Comparison of ENCODE assay signal across 8 cellular contexts in genomic region chr15:51737538-51738305, GRCh38. TPM values are rescaled to one million over a fixed set of nuclear protein-coding genes. Genes with fewer than 3 reads are reported as not detected.
DNase-seq lines count a peak whose midpoint lies in the region; ATAC-seq lines count a peak whose summit lies in the region.

A gene with protein sequence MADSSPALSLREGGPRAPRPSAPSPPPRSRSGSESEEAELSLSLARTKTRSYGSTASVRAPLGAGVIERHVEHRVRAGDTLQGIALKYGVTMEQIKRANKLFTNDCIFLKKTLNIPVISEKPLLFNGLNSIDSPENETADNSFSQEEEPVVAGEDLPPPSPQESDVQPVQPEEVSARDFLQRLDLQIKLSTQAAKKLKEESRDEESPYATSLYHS (minus strand): TSS chr15:51737655. CDS start chr15:51737622, 33 bp downstream.

- H3K27ac ChIP-seq in CD4-positive, alpha-beta memory T cell (ENCODE audit: low read depth, low read length), result peak within 1 kb of the TSS; percentile 65
- no peak within 1 kb of the TSS for H3K27ac ChIP-seq in HUES48 (ENCODE audit: low read depth, low read length)
- peak within 1 kb of the TSS; percentile 49 for H3K27ac ChIP-seq in right cardiac atrium (ENCODE audit: low read length)

- peak within 1 kb of the TSS; percentile 97 to 98 (median 98) for H3K27ac Mint-ChIP-seq in CD4-positive, alpha-beta memory T cell
- H3K27ac Mint-ChIP-seq in T-cell, result peak within 1 kb of the TSS; percentile 97

- under 1% methylated on average over 63 of the region's 63 CpGs for WGBS in right cardiac atrium

- H3K36me3 ChIP-seq in CD4-positive, alpha-beta memory T cell (ENCODE audit: insufficient read depth, low read length), result no peaks in the 10 kb centered on the region
- H3K36me3 ChIP-seq in HUES48 (ENCODE audit: control insufficient read depth, insufficient read depth, low read length), result no peaks in the 10 kb centered on the region

- H3K4me1 ChIP-seq in CD4-positive, alpha-beta memory T cell (ENCODE audit: insufficient read depth, low read length), result peaks cover 63% of the 10 kb centered on the region
- H3K4me1 ChIP-seq in HUES48 (ENCODE audit: control insufficient read depth, insufficient read depth, low read length) (peaks cover 16% of the 10 kb centered on the region), right cardiac atrium (ENCODE audit: control insufficient read depth, insufficient read depth, low read length) (peaks cover 3% of the 10 kb centered on the region)

- H3K4me1 Mint-ChIP-seq in CD4-positive, alpha-beta memory T cell, result peaks cover 42 to 63% (median 51%) of the 10 kb centered on the region in 4 donors
- peaks cover 57 to 63% (median 61%) of the 10 kb centered on the region in 3 donors for H3K4me1 Mint-ChIP-seq in T-cell

- DNase-seq in CD4-positive, alpha-beta memory T cell, result peak; percentile 66 to 75 (median 72)
- DNase-seq in T-cell (peak; percentile 21 to 77 (median 56)), amygdala (lab: John Stamatoyannopoulos, UW) (peak in 46 of 56 donors; percentile 14 to 76 (median 54)), right cardiac atrium (peak; percentile 86 to 95 (median 94)), pulmonary artery endothelial cell (ENCODE audit: low read depth, low spot score) (no peak)

- CTCF ChIA-PET in CD4-positive, alpha-beta memory T cell (lab: Charles Lee; ENCODE audit: partially characterized antibody), result interaction anchor here (1.8 to 4.0 kb wide), 4 partner anchors 17 to 88 kb away, joined by 4 to 38 read pairs (median 20); partner anchors contain the start of gene TMOD2
- CTCF ChIA-PET in T-cell (lab: Charles Lee), result interaction anchor here (0.5 to 2.9 kb wide), 10 partner anchors 12 to 487 kb away, joined by 3 to 20 read pairs (median 4); no protein-coding TSS in a partner anchor

- intact Hi-C loops in CD4-positive, alpha-beta memory T cell (cut with micrococcal nuclease), result loop anchor here (1.0 to 10.0 kb wide), 4 partner anchors 14 to 787 kb away; partner anchors contain the start of genes MYO5A, TMOD2 and TMOD3
- intact Hi-C loops in right cardiac atrium (cut with DNase I), result no loop called here

- H3K4me3 Mint-ChIP-seq in CD4-positive, alpha-beta memory T cell, result peak within 1 kb of the TSS; percentile 90 to 97 (median 92)
- H3K4me3 Mint-ChIP-seq in T-cell, result peak within 1 kb of the TSS; percentile 85 to 91 (median 90)

- POLR2A ChIA-PET in CD4-positive, alpha-beta memory T cell (lab: Charles Lee; ENCODE audit: partially characterized antibody), result interaction anchor here (0.6 to 3.5 kb wide), 21 partner anchors 8 to 790 kb away, joined by 3 to 31 read pairs (median 6); partner anchors contain the start of genes LEO1 and TMOD2
- POLR2A ChIA-PET in T-cell (lab: Charles Lee), result interaction anchor here (0.5 to 0.9 kb wide), 6 partner anchors 13 to 1384 kb away, joined by 3 to 12 read pairs (median 4); no protein-coding TSS in a partner anchor

- no peaks in the 10 kb centered on the region for H3K27me3 Mint-ChIP-seq in CD4-positive, alpha-beta memory T cell
- no peaks in the 10 kb centered on the region for H3K27me3 Mint-ChIP-seq in T-cell

- no peaks in the 10 kb centered on the region for H3K9me3 ChIP-seq in CD4-positive, alpha-beta memory T cell (ENCODE audit: control insufficient read depth in 1 of 2, low read length in 2 of 2)
- H3K9me3 ChIP-seq in HUES48 (ENCODE audit: control insufficient read depth, insufficient read depth, low read length), result no peaks in the 10 kb centered on the region
- H3K9me3 ChIP-seq in right cardiac atrium (ENCODE audit: control insufficient read depth, low read length), result no peaks in the 10 kb centered on the region

- ATAC-seq in GM19452 (IDR thresholded peaks at IDR 0.05; ENCODE audit: unreplicated experiment) (peak; percentile 43), T-cell (replicated peaks in 1 of 4) (peak; percentile 66 to 79 (median 74)), right cardiac atrium (peak; percentile 96 to 97), GM18870 (IDR thresholded peaks at IDR 0.05; ENCODE audit: unreplicated experiment) (no peak)

- peak within 1 kb of the TSS; percentile 60 for H3K9ac ChIP-seq in HUES48 (ENCODE audit: low read depth, low read length)

- H3K4me3 ChIP-seq in CD4-positive, alpha-beta memory T cell (ENCODE audit: low read length in 2 of 2), result peak within 1 kb of the TSS; percentile 57 to 62
- H3K4me3 ChIP-seq in HUES48 (ENCODE audit: low read depth, low read length) (peak within 1 kb of the TSS; percentile 70), right cardiac atrium (ENCODE audit: low read length) (peak within 1 kb of the TSS; percentile 68)

- H3K9me3 Mint-ChIP-seq in CD4-positive, alpha-beta memory T cell, result no peaks in the 10 kb centered on the region
- no peaks in the 10 kb centered on the region for H3K9me3 Mint-ChIP-seq in T-cell

- peaks cover 0 to 14% of the 10 kb centered on the region in 2 donors for H3K36me3 Mint-ChIP-seq in CD4-positive, alpha-beta memory T cell
- peaks cover 9% of the 10 kb centered on the region for H3K36me3 Mint-ChIP-seq in T-cell

- H3K27me3 ChIP-seq in CD4-positive, alpha-beta memory T cell (ENCODE audit: insufficient read depth, low read length), result no peaks in the 10 kb centered on the region
- peaks cover 39% of the 10 kb centered on the region for H3K27me3 ChIP-seq in HUES48 (ENCODE audit: control insufficient read depth, insufficient read depth, low read length)
- H3K27me3 ChIP-seq in right cardiac atrium (ENCODE audit: control insufficient read depth, insufficient read depth), result no peaks in the 10 kb centered on the region

RNA-seq across cellular contexts. Expression of the gene that starts here (rescaled TPM):
- 10 to 100 TPM; 33.0 to 35.2 TPM for total RNA-seq in CD4-positive, alpha-beta memory T cell
- polyA plus RNA-seq in CD4-positive, alpha-beta memory T cell, result 10 to 100 TPM; 63.0 to 70.8 TPM
- 10 to 100 TPM; 16.6 to 36.2 (median 26.2) TPM for total RNA-seq in T-cell
- total RNA-seq in right cardiac atrium, result 1 to 10 TPM; 6.5 to 7.6 (median 6.7) TPM
- polyA plus RNA-seq in right cardiac atrium, result 7.8 TPM
- 11.0 and 16.1 TPM in 2 replicates for total RNA-seq in pulmonary artery endothelial cell
